ENCODE assay signal across 1 cellular context in genomic region chr16:88685156-88686061, GRCh38.
TF ChIP-seq lines count a peak whose summit lies in the region.

No MANE protein-coding gene starts in this region.

TF ChIP-seq in HepG2, 621 proteins besides CTCF, POLR2A, EP300 and RAD21 (continued from another document and continues in another):
- no peak for TF ChIP-seq ZNF318 (CRISPR knock-in tag; IDR thresholded peaks at IDR 0.05)
- no peak for TF ChIP-seq SRSF4 (IDR thresholded peaks at IDR 0.05; ENCODE audit: low read depth, low read length, poor library complexity, severe bottlenecking)
- TF ChIP-seq HNRNPH1 (optimal IDR thresholded peaks at IDR 0.05; ENCODE audit: low read depth, low read length) = no peak
- TF ChIP-seq HNF1B (CRISPR knock-in tag; IDR thresholded peaks at IDR 0.05) = no peak
- TF ChIP-seq FOXP1 (IDR thresholded peaks at IDR 0.05) = no peak
- TF ChIP-seq FOXP1 (CRISPR knock-in tag; IDR thresholded peaks at IDR 0.05) = no peak
- TF ChIP-seq KDM6A (CRISPR knock-in tag; IDR thresholded peaks at IDR 0.05; ENCODE audit: low read depth) = no peak
- TF ChIP-seq ZNF83 (CRISPR knock-in tag; IDR thresholded peaks at IDR 0.05; ENCODE audit: borderline replicate concordance) = 0 out of 2 replicates have a peak, but pooled peaks have one; percentile 53
- no peak for TF ChIP-seq NFRKB (IDR thresholded peaks at IDR 0.05)
- TF ChIP-seq FLYWCH1 (CRISPR knock-in tag; IDR thresholded peaks at IDR 0.05) = 0 out of 2 replicates have a peak, but pooled peaks have one; percentile 50
- TF ChIP-seq FOXK2 (IDR thresholded peaks at IDR 0.05) = no peak
- no peak for TF ChIP-seq ZBTB25 (CRISPR knock-in tag; IDR thresholded peaks at IDR 0.05)
- no peak for TF ChIP-seq DBP (CRISPR knock-in tag; IDR thresholded peaks at IDR 0.05; ENCODE audit: not compliant biosample characterization)
- no peak for TF ChIP-seq NFAT5 (CRISPR knock-in tag; IDR thresholded peaks at IDR 0.05)
- TF ChIP-seq KDM2A (CRISPR knock-in tag; IDR thresholded peaks at IDR 0.05; ENCODE audit: borderline replicate concordance, low read depth) = peak; percentile 18; the same call in 1 of the 2 replicates
- peak; percentile 10; the same call in 1 of the 2 replicates for TF ChIP-seq SMC3 (IDR thresholded peaks at IDR 0.05; ENCODE audit: low read length)
- TF ChIP-seq IKZF4 (CRISPR knock-in tag; IDR thresholded peaks at IDR 0.05; ENCODE audit: borderline replicate concordance, low read depth, not compliant biosample characterization) = no peak
- TF ChIP-seq TIGD3 (CRISPR knock-in tag; IDR thresholded peaks at IDR 0.05; ENCODE audit: borderline replicate concordance) = no peak
- no peak for TF ChIP-seq ZNF136 (CRISPR knock-in tag; IDR thresholded peaks at IDR 0.05; ENCODE audit: low read depth)
- TF ChIP-seq NFKBIZ (CRISPR knock-in tag; IDR thresholded peaks at IDR 0.05) = no peak
- TF ChIP-seq ZMYM4 (CRISPR knock-in tag; IDR thresholded peaks at IDR 0.05) = peak; percentile 11; the same call in 1 of the 2 replicates
- no peak for TF ChIP-seq ZNF576 (CRISPR knock-in tag; IDR thresholded peaks at IDR 0.05)
- no peak for TF ChIP-seq GABPA (IDR thresholded peaks at IDR 0.05; ENCODE audit: low read depth, low read length)
- TF ChIP-seq GABPA (CRISPR knock-in tag; IDR thresholded peaks at IDR 0.05; ENCODE audit: low read depth) = no peak
- TF ChIP-seq ZNF296 (CRISPR knock-in tag; conservative IDR thresholded peaks at IDR 0.05) = no peak
- TF ChIP-seq HNF4A (CRISPR knock-in tag; IDR thresholded peaks at IDR 0.05) = no peak
- TF ChIP-seq ZNF251 (CRISPR knock-in tag; IDR thresholded peaks at IDR 0.05) = no peak
- TF ChIP-seq SMAD1 (CRISPR knock-in tag; IDR thresholded peaks at IDR 0.05; ENCODE audit: borderline replicate concordance, low read depth) = no peak; the same call in 1 of the 2 replicates
- no peak for TF ChIP-seq ATF3 (CRISPR knock-in tag; IDR thresholded peaks at IDR 0.05)
- no peak for TF ChIP-seq FOXP4 (CRISPR knock-in tag; IDR thresholded peaks at IDR 0.05)
- TF ChIP-seq ZNF768 (CRISPR knock-in tag; IDR thresholded peaks at IDR 0.05) = peak; percentile 18; the same call in 1 of the 2 replicates
- no peak for TF ChIP-seq GZF1 (CRISPR knock-in tag; IDR thresholded peaks at IDR 0.05)
- no peak for TF ChIP-seq MTA3 (CRISPR knock-in tag; IDR thresholded peaks at IDR 0.05)
- TF ChIP-seq ZNF776 (CRISPR knock-in tag; IDR thresholded peaks at IDR 0.05) = no peak
- no peak; the same call in 1 of the 2 replicates for TF ChIP-seq ZGPAT (CRISPR knock-in tag; IDR thresholded peaks at IDR 0.05)
- no peak for TF ChIP-seq CENPT (CRISPR knock-in tag; IDR thresholded peaks at IDR 0.05; ENCODE audit: low read depth)
